ENCODE assay signal across 8 cellular contexts in genomic region chr9:33225319-33226152, GRCh38. TPM values are rescaled to one million over a fixed set of nuclear protein-coding genes. Genes with fewer than 3 reads are reported as not detected.
DNase-seq lines count a peak whose midpoint lies in the region; ATAC-seq and TF ChIP-seq lines count a peak whose summit lies in the region.

No MANE protein-coding gene starts in this region.

- intact Hi-C loops in Right ventricle myocardium superior (cut with DNase I) (loop anchor here (1.0 kb wide), 1 partner anchor 144 kb away; no protein-coding TSS in a partner anchor), cardiac septum (cut with DNase I) (loop anchor here (1.0 kb wide), 1 partner anchor 144 kb away; no protein-coding TSS in a partner anchor), mammary epithelial cell (cut with micrococcal nuclease) (loop anchor here (1.0 to 10.0 kb wide), 5 partner anchors 55 to 641 kb away; partner anchors contain the start of gene APTX)

- no peaks in the 10 kb centered on the region for H3K27me3 ChIP-seq in WERI-Rb-1 (ENCODE audit: insufficient read depth, low read depth, severe bottlenecking)
- H3K27me3 ChIP-seq in mammary epithelial cell (ENCODE audit: insufficient read depth, low read length): no peaks in the 10 kb centered on the region

- H3K36me3 ChIP-seq in WERI-Rb-1 (no peaks in the 10 kb centered on the region), mammary epithelial cell (ENCODE audit: insufficient read depth, low read length) (no peaks in the 10 kb centered on the region)

- peak overlapping the region; percentile 19 for H3K4me2 ChIP-seq in mammary epithelial cell (ENCODE audit: insufficient read depth, low read depth, low read length)

- WGBS in mammary epithelial cell (ENCODE audit: low coverage, missing lambda C conversion rate): 27% methylated on average over 7 of the region's 7 CpGs

- TF ChIP-seq CTCF in WERI-Rb-1 (IDR thresholded peaks at IDR 0.05; ENCODE audit: low read depth, low read length) (peak; percentile 35), mammary epithelial cell (conservative IDR thresholded peaks at IDR 0.05 in 1 of 2, IDR thresholded peaks at IDR 0.05 in 1 of 2; ENCODE audit: extremely low read depth in 1 of 2, insufficient read depth in 1 of 2, low read depth in 1 of 2, low read length in 2 of 2) (peak; percentile 60 to 61)

- no peak for DNase-seq in Right ventricle myocardium superior
- no peak for DNase-seq in cardiac septum (ENCODE audit: low spot score)
- peak; percentile 48 to 69 for DNase-seq in NCI-H2081 (lab: John Stamatoyannopoulos, UW)
- DNase-seq in WERI-Rb-1: peak; percentile 43
- peak; percentile 63 for DNase-seq in mammary epithelial cell
- peak; percentile 54 for DNase-seq in left lobe of liver (ENCODE audit: low spot score)
- DNase-seq in stimulated activated CD4-positive, alpha-beta T cell treated with anti-CD3 and anti-CD28 coated beads, Interleukin-4, amount 100 ng/mL, for 4 hours: peak; percentile 60

- in situ Hi-C loops in mammary epithelial cell (cut with MboI; ENCODE audit: low sequenced_read_pairs in 2 of 2): loop anchor here in 1 of 2 donors (5.0 to 25.0 kb wide), 2 partner anchors 143 to 237 kb away; partner anchors contain the start of gene NOL6

- H3K27ac ChIP-seq in WERI-Rb-1 (no peak overlapping the region), mammary epithelial cell (ENCODE audit: insufficient read depth, low read depth, low read length) (no peak overlapping the region)

- ATAC-seq in Right ventricle myocardium superior (ENCODE audit: poor library complexity) (peak; percentile 62), left lobe of liver (peak; percentile 79), GM19463 (IDR thresholded peaks at IDR 0.05; ENCODE audit: unreplicated experiment) (no peak)

- CTCF ChIA-PET in mammary epithelial cell (lab: Charles Lee; ENCODE audit: low non-redundant PET): interaction anchor here (0.6 kb wide), 2 partner anchors 70 to 218 kb away, joined by 3 read pairs; no protein-coding TSS in a partner anchor

- H3K9ac ChIP-seq in mammary epithelial cell (ENCODE audit: insufficient read depth, low read length): no peak overlapping the region

- H3K4me3 ChIP-seq in WERI-Rb-1 (ENCODE audit: low read depth, low read length) (no peak overlapping the region), mammary epithelial cell (replicated peaks in 1 of 3; ENCODE audit: insufficient read depth in 1 of 3, low read depth in 2 of 3, low read length in 3 of 3) (no peak overlapping the region)

- dilution Hi-C loops in mammary epithelial cell (cut with HindIII; ENCODE audit: low sequenced_read_pairs): loop anchor here (5.0 kb wide), 3 partner anchors 57 to 148 kb away; partner anchors contain the start of gene SMU1

- no peaks in the 10 kb centered on the region for H3K79me2 ChIP-seq in mammary epithelial cell (ENCODE audit: insufficient read depth, low read length)

- H2AFZ ChIP-seq in mammary epithelial cell (ENCODE audit: low read depth, low read length): no peak overlapping the region

- H3K9me3 ChIP-seq in WERI-Rb-1 (ENCODE audit: severe bottlenecking) (no peaks in the 10 kb centered on the region), mammary epithelial cell (replicated peaks; ENCODE audit: insufficient read depth, low read length) (no peaks in the 10 kb centered on the region)

- H3K4me1 ChIP-seq in mammary epithelial cell (ENCODE audit: insufficient read depth, low read length): peaks cover 49% of the 10 kb centered on the region

- no TSS peak for BruUV-seq in mammary epithelial cell (replicated peaks; lab: Mats Ljungman, UMichigan)

- H4K20me1 ChIP-seq in mammary epithelial cell (ENCODE audit: insufficient read depth, low read length): no peaks in the 10 kb centered on the region

RNA-seq across cellular contexts. Expression of gene SPINK4, which starts 14.4 kb away (rescaled TPM):
- total RNA-seq in Right ventricle myocardium superior (not detected), cardiac septum (not detected), mammary epithelial cell (not detected), left lobe of liver (not detected)
- not detected for polyA plus RNA-seq in mammary epithelial cell
- not detected for polyA minus RNA-seq in mammary epithelial cell

RNA-seq across cellular contexts. Expression of gene BAG1, which starts 39.0 kb away (rescaled TPM):
- total RNA-seq in Right ventricle myocardium superior: 131 TPM
- 150 TPM for total RNA-seq in cardiac septum
- 10 to 100 TPM; 28.5 to 30.9 TPM for total RNA-seq in mammary epithelial cell
- polyA plus RNA-seq in mammary epithelial cell: 20.3 TPM
- polyA minus RNA-seq in mammary epithelial cell: 5.4 TPM
- total RNA-seq in left lobe of liver: 51.0 TPM

RNA-seq across cellular contexts. Expression of gene CHMP5, which starts 39.3 kb away (rescaled TPM):
- total RNA-seq in Right ventricle myocardium superior (45.8 TPM), cardiac septum (53.8 TPM), mammary epithelial cell (10 to 100 TPM; 52.7 to 54.0 TPM), left lobe of liver (20.0 TPM)
- 50.6 TPM for polyA plus RNA-seq in mammary epithelial cell
- polyA minus RNA-seq in mammary epithelial cell: 30.3 TPM

RNA-seq across cellular contexts. Expression of gene B4GALT1, which starts 58.4 kb away (rescaled TPM):
- total RNA-seq in Right ventricle myocardium superior: 41.0 TPM
- total RNA-seq in cardiac septum: 35.7 TPM
- total RNA-seq in mammary epithelial cell: 100 to 1,000 TPM in 1 of 2 donors, 10 to 100 TPM in 1; 82.2 to 135 TPM
- 69.9 TPM for polyA plus RNA-seq in mammary epithelial cell
- 212 TPM for polyA minus RNA-seq in mammary epithelial cell
- total RNA-seq in left lobe of liver: 48.2 TPM

Comparison
In these comparisons a context has a peak if more than half of its experiments do, and no peak if none do; other contexts are left out.
1. DNase-seq: peak in NCI-H2081 (2 of 2), WERI-Rb-1 (single experiment), mammary epithelial cell (single experiment), left lobe of liver (single experiment) and stimulated activated CD4-positive, alpha-beta T cell treated with anti-CD3 and anti-CD28 coated beads, Interleukin-4, amount 100 ng/mL, for 4 hours (2 of 2); none in Right ventricle myocardium superior (single experiment) and cardiac septum (single experiment).